ENCODE assay signal across 21 cellular contexts in the genomic region with DNA sequence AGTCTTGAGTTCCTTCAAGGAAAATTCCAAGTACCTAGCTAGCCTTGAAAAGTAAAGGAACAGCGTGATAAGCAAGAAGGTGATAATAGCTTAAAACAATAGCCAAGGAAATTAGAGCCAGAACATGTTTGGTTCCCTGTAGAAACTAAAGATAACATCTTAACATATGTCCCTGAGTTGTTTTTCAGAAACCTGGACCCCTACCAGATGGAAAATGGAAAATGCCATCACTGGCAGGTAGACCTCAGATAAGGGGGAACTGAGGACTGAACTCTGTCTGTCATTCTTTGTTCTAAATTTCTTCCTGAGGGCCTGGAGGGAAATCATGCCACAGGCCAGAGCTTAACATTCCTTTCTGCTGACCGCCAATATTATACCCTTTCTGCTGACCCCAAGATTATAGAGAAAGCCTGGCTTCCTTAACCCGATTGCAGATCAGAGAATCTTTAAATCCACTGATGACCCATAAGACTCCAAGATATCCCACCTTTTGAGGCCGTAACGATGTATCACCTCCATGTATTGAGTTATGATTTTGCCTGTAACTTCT.
"Had no signal": no experiment of that assay in that cellular context is flagged by ENCODE, and none has a peak within 500 bp of the region (broad histone marks: within the 10 kb centered on the region; RNA-seq: fewer than 3 reads in every experiment).

No MANE protein-coding gene starts in this region.

- H3K27me3 Mint-ChIP-seq: activated CD8-positive, alpha-beta T cell treated with anti-CD3 and anti-CD28 coated beads for 36 hours; activated naive CD4-positive, alpha-beta T cell treated with anti-CD3 and anti-CD28 coated beads, Interleukin-2, amount 50 U/mL, for 24 hours had no signal

- H3K4me3 Mint-ChIP-seq: activated B cell treated with CpG ODN at 0.5 μM for 24 hours; activated CD8-positive, alpha-beta T cell treated with anti-CD3 and anti-CD28 coated beads for 36 hours; activated naive CD4-positive, alpha-beta T cell treated with anti-CD3 and anti-CD28 coated beads, Interleukin-2, amount 50 U/mL, for 24 hours; activated T-cell treated with anti-CD3 and anti-CD28 coated beads, Interleukin-2, amount 50 U/mL, for 4 hours; naive thymus-derived CD8-positive, alpha-beta T cell had no signal

- H3K4me3 ChIP-seq: adrenal gland, esophagus squamous epithelium, testis had no signal

- FAIRE-seq: colon, keratinocyte, TTC549 had no signal

- H3K27me3 ChIP-seq: adrenal gland, testis had no signal

- H3K27ac ChIP-seq: adrenal gland, esophagus squamous epithelium, neutrophil, testis had no signal

- H3K4me1 Mint-ChIP-seq: activated B cell treated with CpG ODN at 0.5 μM for 24 hours had no signal

- H3K27ac Mint-ChIP-seq: activated B cell treated with CpG ODN at 0.5 μM for 24 hours; activated CD8-positive, alpha-beta T cell treated with anti-CD3 and anti-CD28 coated beads for 36 hours; activated naive CD4-positive, alpha-beta T cell treated with anti-CD3 and anti-CD28 coated beads, Interleukin-2, amount 50 U/mL, for 24 hours; naive thymus-derived CD8-positive, alpha-beta T cell had no signal

- H3K4me1 ChIP-seq: adrenal gland, esophagus squamous epithelium, testis had no signal

- ATAC-seq: activated CD8-positive, alpha-beta T cell treated with anti-CD3 and anti-CD28 coated beads for 36 hours; activated T-cell treated with anti-CD3 and anti-CD28 coated beads, Interleukin-2, amount 50 U/mL, for 4 hours; left lobe of liver; naive thymus-derived CD8-positive, alpha-beta T cell; stimulated activated naive CD8-positive, alpha-beta T cell treated with anti-CD3 and anti-CD28 coated beads, Interleukin-15, Interleukin-2, amounts not matched to agents 100 U/mL and 50 U/mL, for 24 hours had no signal

- H3K9me3 Mint-ChIP-seq: activated B cell treated with CpG ODN at 0.5 μM for 24 hours; activated CD8-positive, alpha-beta T cell treated with anti-CD3 and anti-CD28 coated beads for 36 hours; activated naive CD4-positive, alpha-beta T cell treated with anti-CD3 and anti-CD28 coated beads, Interleukin-2, amount 50 U/mL, for 24 hours; activated T-cell treated with anti-CD3 and anti-CD28 coated beads, Interleukin-2, amount 50 U/mL, for 4 hours; naive thymus-derived CD8-positive, alpha-beta T cell had no signal

- DNase-seq: activated B cell treated with CpG ODN at 0.5 μM for 24 hours; activated CD4-positive, alpha-beta T cell treated with anti-CD3 and anti-CD28 coated beads for 48 hours; activated CD8-positive, alpha-beta T cell treated with anti-CD3 and anti-CD28 coated beads for 36 hours; activated effector memory CD4-positive, alpha-beta T cell treated with Interleukin-2 at 50 U/mL for 16 hours; activated T-cell treated with anti-CD3 and anti-CD28 coated beads, Interleukin-2, amount 50 U/mL, for 4 hours; adrenal gland; esophagus squamous epithelium; hippocampal formation; mammary epithelial cell; naive thymus-derived CD8-positive, alpha-beta T cell; stimulated activated CD4-positive, alpha-beta T cell treated with anti-CD3 and anti-CD28 coated beads, Interleukin-15, amount 100 ng/mL, for 24 hours; stimulated activated CD4-positive, alpha-beta T cell treated with anti-CD3 and anti-CD28 coated beads, Interleukin-4, amount 100 ng/mL, for 1 hour; stimulated activated naive CD8-positive, alpha-beta T cell treated with anti-CD3 and anti-CD28 coated beads, Interleukin-15, Interleukin-2, amounts not matched to agents 100 U/mL and 50 U/mL, for 24 hours; T-helper 2 cell; testis had no signal

- H3K36me3 Mint-ChIP-seq: activated naive CD4-positive, alpha-beta T cell treated with anti-CD3 and anti-CD28 coated beads, Interleukin-2, amount 50 U/mL, for 24 hours; naive thymus-derived CD8-positive, alpha-beta T cell had no signal

- H3K9me3 ChIP-seq: adrenal gland, esophagus squamous epithelium, neutrophil, testis had no signal

- H3K36me3 ChIP-seq: adrenal gland, esophagus squamous epithelium, neutrophil had no signal
